Comparison of ENCODE assay signal across 2 cellular contexts in the genomic region with DNA sequence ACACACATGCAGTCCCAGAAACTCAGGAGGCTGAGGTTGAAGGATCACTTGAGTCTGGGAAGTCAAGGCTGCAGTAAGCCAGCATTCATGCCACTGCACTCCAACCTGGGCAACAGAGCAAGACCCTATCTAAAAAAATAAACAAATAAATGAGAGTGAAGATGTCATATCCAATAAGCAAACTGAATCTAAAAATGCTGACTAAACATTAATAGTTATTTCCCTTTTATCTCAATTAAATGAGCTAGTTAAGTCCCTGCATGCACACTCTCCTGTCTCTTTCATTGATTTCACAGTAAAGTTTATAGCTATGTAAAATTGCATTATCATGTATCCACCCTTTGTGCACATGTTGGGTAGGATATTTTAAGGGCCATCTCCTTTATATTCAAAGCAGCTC.
TF ChIP-seq lines count a peak whose summit lies in the region.

No MANE protein-coding gene starts in this region.

TF ChIP-seq in HepG2, 621 proteins besides CTCF, POLR2A, EP300 and RAD21:
- no peak for TF ChIP-seq ATM (IDR thresholded peaks at IDR 0.05; ENCODE audit: borderline replicate concordance)
- TF ChIP-seq MAFF (IDR thresholded peaks at IDR 0.05; ENCODE audit: low read depth, low read length), result peak; percentile 97
- TF ChIP-seq BRF2 (CRISPR knock-in tag; IDR thresholded peaks at IDR 0.05), result no peak
- no peak for TF ChIP-seq ETS1 (CRISPR knock-in tag; IDR thresholded peaks at IDR 0.05)
- no peak for TF ChIP-seq ZFP36 (IDR thresholded peaks at IDR 0.05; ENCODE audit: borderline replicate concordance, low read depth, low read length, partially characterized antibody)
- TF ChIP-seq MAFK (conservative IDR thresholded peaks at IDR 0.05 in 1 of 2, IDR thresholded peaks at IDR 0.05 in 1 of 2; ENCODE audit: low read length in 2 of 2), result peak; percentile 95 to 98

TF ChIP-seq in H1, 55 proteins besides CTCF, POLR2A, EP300 and RAD21:
- TF ChIP-seq MAFK (IDR thresholded peaks at IDR 0.05; ENCODE audit: low read depth, low read length) (peak; percentile 88), E2F6 (IDR thresholded peaks at IDR 0.05) (no peak)
